ENCODE assay signal across 9 cellular contexts in genomic region chr20:2751347-2751867, GRCh38. TPM values are rescaled to one million over a fixed set of nuclear protein-coding genes. Genes with fewer than 3 reads are reported as not detected.
A peak's percentile ranks its signal among the peaks of the same experiment; 100 is the strongest.
DNase-seq lines count a peak whose midpoint lies in the region; ATAC-seq, FAIRE-seq and TF ChIP-seq lines count a peak whose summit lies in the region.
"Had no signal": no experiment of that assay in that cellular context is flagged by ENCODE, and none has a peak within 500 bp of the region (broad histone marks: within the 10 kb centered on the region; RNA-seq: fewer than 3 reads in every experiment).

No MANE protein-coding gene starts in this region.

- FAIRE-seq in pancreas (lab: Jason Lieb, UNC) = no peak

- H3K36me3 ChIP-seq in CD8-positive, alpha-beta T cell (ENCODE audit: insufficient read depth, low read length) = no peaks in the 10 kb centered on the region
- H3K36me3 ChIP-seq in endodermal cell (ENCODE audit: control insufficient read depth, insufficient read depth, low read length) (no peaks in the 10 kb centered on the region), pancreas (no peaks in the 10 kb centered on the region)

- 2% methylated on average over 25 of the region's 25 CpGs; no CpG with 5 or more reads in 1 of the 2 experiments for WGBS in endodermal cell (ENCODE audit: insufficient coverage in 1 of 2, insufficient read length in 1 of 2), 2 experiments
- WGBS in pancreas, 2 donors = 1% methylated on average over 20 to 25 of the region's 25 CpGs

- CTCF ChIA-PET in CD8-positive, alpha-beta T cell (lab: Charles Lee) = interaction anchor here (1.2 to 6.1 kb wide), 9 partner anchors 7 to 229 kb away, joined by 3 to 60 read pairs (median 10); no protein-coding TSS in a partner anchor

- no peaks in the 10 kb centered on the region for H3K36me3 Mint-ChIP-seq in CD8-positive, alpha-beta T cell
- no peaks in the 10 kb centered on the region for H3K36me3 Mint-ChIP-seq in endodermal cell (ENCODE audit: low read depth)
- no peaks in the 10 kb centered on the region for H3K36me3 Mint-ChIP-seq in activated T-helper 2 cell treated with anti-CD3 and anti-CD28 coated beads, Interferon-gamma antibody, Interleukin-2, Interleukin-4, amounts not matched to agents 10 μg/mL and 5 μg/mL and 100 μg/mL, durations not matched to agents 14 hours and 24 hours and 36 hours (ENCODE audit: low read depth)

- peaks cover 32% of the 10 kb centered on the region for H3K4me1 Mint-ChIP-seq in CD8-positive, alpha-beta T cell (ENCODE audit: low read depth)
- peaks cover 13% of the 10 kb centered on the region for H3K4me1 Mint-ChIP-seq in endodermal cell
- H3K4me1 Mint-ChIP-seq in activated T-helper 2 cell treated with anti-CD3 and anti-CD28 coated beads, Interferon-gamma antibody, Interleukin-2, Interleukin-4, amounts not matched to agents 10 μg/mL and 5 μg/mL and 100 μg/mL, durations not matched to agents 14 hours and 24 hours and 36 hours (ENCODE audit: low read depth) = peaks cover 14% of the 10 kb centered on the region

- no peak overlapping the region for H3K27ac ChIP-seq in CD8-positive, alpha-beta T cell (ENCODE audit: low read depth, low read length)
- H3K27ac ChIP-seq in endodermal cell (ENCODE audit: low read depth, low read length) (no peak overlapping the region), pancreas (peak overlapping the region; percentile 27 to 63 (median 58))

- DNase-seq in CD8-positive, alpha-beta T cell = peak in 1 of 7 experiments; percentile 46
- DNase-seq in NCI-H345 (lab: John Stamatoyannopoulos, UW) (peak; percentile 66), endodermal cell (no peak), pancreas (peak in 2 of 6 donors; percentile 37 to 61), HPDE6-E6E7 (ENCODE audit: extremely low spot score) (no peak)
- DNase-seq in activated T-helper 2 cell treated with anti-CD3 and anti-CD28 coated beads, Interferon-gamma antibody, Interleukin-2, Interleukin-4, amounts not matched to agents 10 μg/mL and 5 μg/mL and 100 μg/mL, durations not matched to agents 14 hours and 24 hours and 36 hours (ENCODE audit: low spot score) = no peak
- DNase-seq: NCI-H187 treated with DMSO at 0.1 percent for 48 hours had no signal

- peaks cover 3% of the 10 kb centered on the region for H3K27me3 Mint-ChIP-seq in CD8-positive, alpha-beta T cell (ENCODE audit: low read depth)
- H3K27me3 Mint-ChIP-seq in endodermal cell (ENCODE audit: insufficient read depth) = peaks cover 86% of the 10 kb centered on the region
- peaks cover 55% of the 10 kb centered on the region for H3K27me3 Mint-ChIP-seq in activated T-helper 2 cell treated with anti-CD3 and anti-CD28 coated beads, Interferon-gamma antibody, Interleukin-2, Interleukin-4, amounts not matched to agents 10 μg/mL and 5 μg/mL and 100 μg/mL, durations not matched to agents 14 hours and 24 hours and 36 hours (ENCODE audit: low read depth)

- POLR2A ChIA-PET in CD8-positive, alpha-beta T cell (lab: Charles Lee) = interaction anchor here (1.4 to 3.7 kb wide), 2 partner anchors 10 to 100 kb away, joined by 6 to 20 read pairs; no protein-coding TSS in a partner anchor

- H3K27ac Mint-ChIP-seq in CD8-positive, alpha-beta T cell = no peak overlapping the region
- no peak overlapping the region for H3K27ac Mint-ChIP-seq in endodermal cell
- no peak overlapping the region for H3K27ac Mint-ChIP-seq in activated T-helper 2 cell treated with anti-CD3 and anti-CD28 coated beads, Interferon-gamma antibody, Interleukin-2, Interleukin-4, amounts not matched to agents 10 μg/mL and 5 μg/mL and 100 μg/mL, durations not matched to agents 14 hours and 24 hours and 36 hours

- peak overlapping the region; percentile 57 for H3K4me3 ChIP-seq in CD8-positive, alpha-beta T cell (ENCODE audit: low read depth, low read length)
- peak overlapping the region; percentile 60 for H3K4me3 ChIP-seq in endodermal cell (ENCODE audit: low read length)
- H3K4me3 ChIP-seq in pancreas = peak overlapping the region; percentile 18 to 62 (median 42)

- no peaks in the 10 kb centered on the region for H3K27me3 ChIP-seq in CD8-positive, alpha-beta T cell (ENCODE audit: insufficient read depth, low read length)
- peaks cover 89% of the 10 kb centered on the region for H3K27me3 ChIP-seq in endodermal cell (ENCODE audit: control insufficient read depth, insufficient read depth, low read length, poor library complexity, severe bottlenecking)
- no peaks in the 10 kb centered on the region for H3K27me3 ChIP-seq in pancreas

- no peaks in the 10 kb centered on the region for H3K9me3 ChIP-seq in CD8-positive, alpha-beta T cell (ENCODE audit: low read length)
- H3K9me3 ChIP-seq in endodermal cell (ENCODE audit: control insufficient read depth, low read length) = no peaks in the 10 kb centered on the region
- no peaks in the 10 kb centered on the region for H3K9me3 ChIP-seq in pancreas

- H3K4me3 Mint-ChIP-seq in CD8-positive, alpha-beta T cell = peak overlapping the region; percentile 80
- peak overlapping the region; percentile 47 for H3K4me3 Mint-ChIP-seq in endodermal cell
- no peak overlapping the region for H3K4me3 Mint-ChIP-seq in activated T-helper 2 cell treated with anti-CD3 and anti-CD28 coated beads, Interferon-gamma antibody, Interleukin-2, Interleukin-4, amounts not matched to agents 10 μg/mL and 5 μg/mL and 100 μg/mL, durations not matched to agents 14 hours and 24 hours and 36 hours (ENCODE audit: low read depth)

- no peak overlapping the region for H3K9ac ChIP-seq in endodermal cell (ENCODE audit: extremely low read depth, low read length, poor library complexity, severe bottlenecking)

- TF ChIP-seq CTCF in CD8-positive, alpha-beta T cell (IDR thresholded peaks at IDR 0.05) = no peak
- no peak for TF ChIP-seq CTCF in endodermal cell (conservative IDR thresholded peaks at IDR 0.05)
- no peak for TF ChIP-seq CTCF in pancreas (IDR thresholded peaks at IDR 0.05)

- peaks cover 26% of the 10 kb centered on the region for H3K4me1 ChIP-seq in CD8-positive, alpha-beta T cell (ENCODE audit: insufficient read depth, low read length)
- H3K4me1 ChIP-seq in endodermal cell (ENCODE audit: control insufficient read depth, insufficient read depth, low read length) (no peaks in the 10 kb centered on the region), pancreas (peaks cover 0 to 12% (median 3%) of the 10 kb centered on the region in 3 donors)

- H3K9me3 Mint-ChIP-seq in CD8-positive, alpha-beta T cell = no peaks in the 10 kb centered on the region
- H3K9me3 Mint-ChIP-seq in endodermal cell = no peaks in the 10 kb centered on the region
- no peaks in the 10 kb centered on the region for H3K9me3 Mint-ChIP-seq in activated T-helper 2 cell treated with anti-CD3 and anti-CD28 coated beads, Interferon-gamma antibody, Interleukin-2, Interleukin-4, amounts not matched to agents 10 μg/mL and 5 μg/mL and 100 μg/mL, durations not matched to agents 14 hours and 24 hours and 36 hours

- no peak for ATAC-seq in CD8-positive, alpha-beta T cell
- peak; percentile 49 to 70 (median 62) for ATAC-seq in pancreas
- ATAC-seq in GM19452 (IDR thresholded peaks at IDR 0.05; ENCODE audit: unreplicated experiment) = no peak
- no peak for ATAC-seq in GM19328 (IDR thresholded peaks at IDR 0.05; ENCODE audit: unreplicated experiment)

- intact Hi-C loops in CD8-positive, alpha-beta T cell (cut with DNase I, micrococcal nuclease) = loop anchor here (5.0 to 10.0 kb wide), 3 partner anchors 91 to 227 kb away; partner anchors contain the start of genes PCED1A (in 2 of the 2), VPS16 (in 2 of the 2) and PTPRA (in 1 of the 2)
- intact Hi-C loops in pancreas (cut with DNase I) = no loop called here
- intact Hi-C loops in activated T-helper 2 cell treated with anti-CD3 and anti-CD28 coated beads, Interferon-gamma antibody, Interleukin-2, Interleukin-4, amounts not matched to agents 10 μg/mL and 5 μg/mL and 100 μg/mL, durations not matched to agents 14 hours and 24 hours and 36 hours (cut with micrococcal nuclease) = loop anchor here (1.0 to 10.0 kb wide), 3 partner anchors 51 to 103 kb away; partner anchors contain the start of gene CPXM1

RNA-seq across cellular contexts. Expression of gene CPXM1, which starts 49.0 kb away (rescaled TPM):
- total RNA-seq in CD8-positive, alpha-beta T cell = under 1 TPM; 0.38 to 0.50 TPM
- total RNA-seq in endodermal cell (100 to 1,000 TPM in 1 of 2 donors, 10 to 100 TPM in 1; 80.1 to 106 TPM), pancreas (10 to 100 TPM in 1 of 6 donors, 1 to 10 TPM in 2, under 1 TPM in 3; 0.28 to 10.6 (median 2.2) TPM)
- 174 TPM for polyA plus RNA-seq in endodermal cell (2013, experiment 1 of 2)
- 158 TPM for polyA plus RNA-seq in endodermal cell (2013, experiment 2 of 2)
- 1 to 10 TPM; 1.1 to 2.9 TPM for polyA plus RNA-seq in pancreas
- total RNA-seq in activated T-helper 2 cell treated with anti-CD3 and anti-CD28 coated beads, Interferon-gamma antibody, Interleukin-2, Interleukin-4, amounts not matched to agents 10 μg/mL and 5 μg/mL and 100 μg/mL, durations not matched to agents 14 hours and 24 hours and 36 hours = 1.3 and 1.5 TPM in 2 replicates

RNA-seq across cellular contexts. Expression of gene EBF4, which starts 58.8 kb away (rescaled TPM):
- total RNA-seq in CD8-positive, alpha-beta T cell = 1 to 10 TPM; 5.8 TPM
- 10 to 100 TPM in 1 of 2 donors, 1 to 10 TPM in 1; 6.4 to 12.1 TPM for total RNA-seq in endodermal cell
- 17.5 TPM for polyA plus RNA-seq in endodermal cell (2013, experiment 1 of 2)
- 16.1 TPM for polyA plus RNA-seq in endodermal cell (2013, experiment 2 of 2)
- total RNA-seq in pancreas = 10 to 100 TPM in 2 of 6 donors, 1 to 10 TPM in 4; 6.8 to 16.4 (median 8.1) TPM
- polyA plus RNA-seq in pancreas = 10 to 100 TPM; 22.9 to 25.3 TPM
- 6.0 and 10.5 TPM in 2 replicates for total RNA-seq in activated T-helper 2 cell treated with anti-CD3 and anti-CD28 coated beads, Interferon-gamma antibody, Interleukin-2, Interleukin-4, amounts not matched to agents 10 μg/mL and 5 μg/mL and 100 μg/mL, durations not matched to agents 14 hours and 24 hours and 36 hours

Comparison
In these comparisons a context has a peak if more than half of its experiments do, and no peak if none do; other contexts are left out.
1. ATAC-seq: peak in pancreas (4 of 4); none in CD8-positive, alpha-beta T cell (single experiment), GM19452 (single experiment) and GM19328 (single experiment).
2. H3K27ac ChIP-seq: peak in pancreas (4 of 4); none in CD8-positive, alpha-beta T cell (single experiment) and endodermal cell (single experiment).
3. RNA of gene CPXM1, which starts 49.0 kb away (total RNA-seq): 80.1 to 106 TPM in endodermal cell; 0.28 to 10.6 TPM in pancreas, 1.3 to 1.5 TPM in activated T-helper 2 cell treated with anti-CD3 and anti-CD28 coated beads, Interferon-gamma antibody, Interleukin-2, Interleukin-4, amounts not matched to agents 10 μg/mL and 5 μg/mL and 100 μg/mL, durations not matched to agents 14 hours and 24 hours and 36 hours and 0.38 to 0.50 TPM in CD8-positive, alpha-beta T cell; every median in the first group is over 4 times any median in the second.
4. intact Hi-C loops: an anchor here in CD8-positive, alpha-beta T cell (5.0 to 10.0 kb wide) and activated T-helper 2 cell treated with anti-CD3 and anti-CD28 coated beads, Interferon-gamma antibody, Interleukin-2, Interleukin-4, amounts not matched to agents 10 μg/mL and 5 μg/mL and 100 μg/mL, durations not matched to agents 14 hours and 24 hours and 36 hours (1.0 to 10.0 kb wide); none called in pancreas.
5. Peak in every context shown above with its lines, with median percentiles within 50 percentile points of each other: H3K4me3 ChIP-seq.